In genomic region chr4:31647776-31648175, GRCh38 we compare ENCODE assay signal across 1 cellular context.
TF ChIP-seq lines count a peak whose summit lies in the region.

No MANE protein-coding gene starts in this region.

TF ChIP-seq in WTC11, 78 proteins besides CTCF, POLR2A, EP300 and RAD21 (continued from another document):
- TF ChIP-seq FOXP1 (CRISPR knock-in tag; IDR thresholded peaks at IDR 0.05; ENCODE audit: borderline replicate concordance) (no peak), ATF2 (CRISPR knock-in tag; IDR thresholded peaks at IDR 0.05; ENCODE audit: borderline replicate concordance, low read depth) (no peak), SMAD4 (CRISPR knock-in tag; IDR thresholded peaks at IDR 0.05) (no peak)
